In genomic region chr14:99415496-99416281, GRCh38 we compare ENCODE assay signal across 8 cellular contexts.
DNase-seq lines count a peak whose midpoint lies in the region; ATAC-seq and TF ChIP-seq lines count a peak whose summit lies in the region.

No MANE protein-coding gene starts in this region.

- no peak overlapping the region for H4K8ac ChIP-seq in trophoblast cell (ENCODE audit: low read depth, low read length)

- H3K79me2 ChIP-seq in trophoblast cell (ENCODE audit: control insufficient read depth, insufficient read depth, low read length, poor library complexity), result peaks cover 1% of the 10 kb centered on the region

- no peak overlapping the region for H3K23ac ChIP-seq in trophoblast cell (ENCODE audit: low read length)

- CTCF ChIA-PET in GM10248 (lab: Yijun Ruan, JAX), result interaction anchor here (0.6 to 13.7 kb wide), 32 partner anchors 8 to 149 kb away, joined by 3 to 285 read pairs (median 5); no protein-coding TSS in a partner anchor

- H3K36me3 ChIP-seq in H7 (replicated peaks; ENCODE audit: control insufficient read depth, insufficient read depth, low read length) (no peaks in the 10 kb centered on the region), Peyer's patch (peaks cover 0 to 33% (median 0%) of the 10 kb centered on the region in 3 donors), trophoblast cell (ENCODE audit: control insufficient read depth in 1 of 2, insufficient read depth in 2 of 2, low read length in 2 of 2) (peaks cover 6 to 7% of the 10 kb centered on the region in 2 experiments)

- POLR2A ChIA-PET in GM10248 (lab: Yijun Ruan, JAX), result no interaction called here

- H4K91ac ChIP-seq in trophoblast cell (ENCODE audit: low read depth, low read length), result no peak overlapping the region

- H3K27ac ChIP-seq in Peyer's patch, result no peak overlapping the region
- no peak overlapping the region for H3K27ac ChIP-seq in trophoblast cell (ENCODE audit: low read depth, low read length)

- WGBS in trophoblast cell (ENCODE audit: extremely low coverage, insufficient coverage, insufficient read length), result no CpG with 5 or more reads among the region's 2 CpGs

- no peak overlapping the region for H3K4ac ChIP-seq in trophoblast cell (ENCODE audit: low read depth, low read length)

- TF ChIP-seq CTCF in GM10248 (IDR thresholded peaks at IDR 0.05; ENCODE audit: control extremely low read depth, extremely low read depth, low read depth, missing control alignments), result peak; percentile 80
- peak; percentile 79 for TF ChIP-seq CTCF in LNCaP clone FGC (IDR thresholded peaks at IDR 0.05; ENCODE audit: control insufficient read depth, extremely low read depth, insufficient read depth)
- TF ChIP-seq CTCF in Peyer's patch (IDR thresholded peaks at IDR 0.05), result peak; percentile 29 to 96 (median 86)

- H3K9ac ChIP-seq in trophoblast cell (ENCODE audit: low read length), result no peak overlapping the region

- no peak overlapping the region for H3K14ac ChIP-seq in trophoblast cell (ENCODE audit: low read length)

- no peak overlapping the region for H2BK5ac ChIP-seq in trophoblast cell (ENCODE audit: low read depth, low read length, poor library complexity)

- peaks cover 8% of the 10 kb centered on the region for H3K79me1 ChIP-seq in trophoblast cell (ENCODE audit: low read length)

- H3K27me3 ChIP-seq in H7 (ENCODE audit: control insufficient read depth, insufficient read depth, low read length) (no peaks in the 10 kb centered on the region), Peyer's patch (no peaks in the 10 kb centered on the region), trophoblast cell (ENCODE audit: insufficient read depth, low read length) (no peaks in the 10 kb centered on the region)

- H3K9me3 ChIP-seq in Peyer's patch (no peaks in the 10 kb centered on the region), trophoblast cell (ENCODE audit: insufficient read depth, low read depth, low read length) (no peaks in the 10 kb centered on the region)

- H3K18ac ChIP-seq in trophoblast cell (ENCODE audit: low read length), result no peak overlapping the region

- H3K4me3 ChIP-seq in H7 (ENCODE audit: insufficient read depth, low read depth, low read length) (no peak overlapping the region), LNCaP clone FGC (ENCODE audit: low read depth, low read length) (no peak overlapping the region), Peyer's patch (no peak overlapping the region), trophoblast cell (ENCODE audit: low read depth, low read length) (no peak overlapping the region)

- no peak overlapping the region for H2BK12ac ChIP-seq in trophoblast cell (ENCODE audit: low read length)

- H2AFZ ChIP-seq in trophoblast cell (ENCODE audit: insufficient read depth, low read length, poor library complexity), result no peak overlapping the region

- no peak for ATAC-seq in GM18873 (IDR thresholded peaks at IDR 0.05; ENCODE audit: low FRiP score, unreplicated experiment)

- DNase-seq in GM10248 (ENCODE audit: extremely low spot score) (peak; percentile 77), H7 (peak; percentile 74), LNCaP clone FGC (ENCODE audit: low read depth) (peak; percentile 53), Peyer's patch (peak in 2 of 3 donors; percentile 32 to 78), germinal center (ENCODE audit: low spot score) (peak; percentile 72), trophoblast cell (peak; percentile 80 to 98)
- DNase-seq in activated effector memory CD4-positive, alpha-beta T cell treated with Interleukin-2 at 50 U/mL for 16 hours, result peak; percentile 34

- H3K4me1 ChIP-seq in Peyer's patch (peaks cover 0 to 3% (median 0%) of the 10 kb centered on the region in 4 donors), trophoblast cell (ENCODE audit: control insufficient read depth in 1 of 2, insufficient read depth in 2 of 2, low read length in 2 of 2) (peaks cover 11 to 14% of the 10 kb centered on the region in 2 experiments)

- H3K4me2 ChIP-seq in trophoblast cell (ENCODE audit: low read length), result no peak overlapping the region

- H2BK120ac ChIP-seq in trophoblast cell (ENCODE audit: insufficient read depth, low read length, poor library complexity), result no peak overlapping the region

- TF ChIP-seq POLR2A in Peyer's patch (IDR thresholded peaks at IDR 0.05), result no peak

- H4K12ac ChIP-seq in trophoblast cell (ENCODE audit: low read depth, low read length), result no peak overlapping the region

- no peak overlapping the region for H2AK5ac ChIP-seq in trophoblast cell (ENCODE audit: low read length)

Comparison
In these comparisons a context has a peak if more than half of its experiments do, and no peak if none do; other contexts are left out.
1. DNase-seq: peak in every context shown above with its lines; median percentile 89 in trophoblast cell; 77 in GM10248; 74 in H7; 72 in germinal center; 55 in Peyer's patch; 53 in LNCaP clone FGC; 34 in activated effector memory CD4-positive, alpha-beta T cell treated with Interleukin-2 at 50 U/mL for 16 hours.